In the genomic region with DNA sequence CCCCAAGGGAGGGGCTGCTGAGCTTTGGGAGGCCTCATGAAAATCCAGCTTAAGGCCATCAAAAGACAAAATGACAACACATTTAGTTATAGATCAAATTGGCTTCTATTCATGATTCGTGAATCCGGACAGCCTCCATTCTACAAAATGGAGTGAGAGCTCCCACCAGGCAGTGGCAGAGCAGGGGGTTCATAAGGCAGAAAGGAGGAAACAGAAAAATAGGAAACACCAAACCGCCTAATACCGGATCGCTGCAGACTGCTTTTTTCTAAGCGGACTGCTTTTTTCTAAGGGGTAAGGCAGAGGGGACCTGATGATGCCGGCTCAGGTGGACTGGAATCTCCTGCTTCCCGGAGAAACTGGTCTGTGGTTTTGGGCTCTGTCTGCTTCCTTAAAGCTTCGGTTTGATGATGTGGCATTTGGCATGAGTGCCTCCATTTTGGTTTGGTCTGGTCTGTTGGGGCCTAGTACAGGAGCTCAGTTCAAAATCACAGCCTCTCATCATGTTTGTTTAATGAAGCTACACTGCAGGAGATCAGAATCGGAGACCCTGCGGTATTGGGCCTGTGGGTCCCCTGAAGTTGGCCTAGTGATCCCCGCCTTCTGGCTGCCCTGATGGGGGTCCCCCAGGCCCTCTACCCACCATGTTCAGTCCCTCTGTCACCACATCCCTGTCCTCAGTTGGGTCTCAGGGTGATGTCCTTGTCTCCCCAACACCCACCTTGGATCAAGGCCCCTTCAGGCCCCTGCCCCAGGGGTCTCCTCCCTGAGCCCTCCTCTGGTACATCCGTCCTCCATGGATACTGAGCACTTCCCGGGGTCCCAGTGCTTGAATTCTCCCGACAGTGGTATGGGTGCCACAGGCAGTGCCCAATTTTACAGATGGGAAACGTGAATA, we compare ENCODE assay signal across 10 cellular contexts. TPM values are rescaled to one million over a fixed set of nuclear protein-coding genes. Genes with fewer than 3 reads are reported as not detected.
DNase-seq lines count a peak whose midpoint lies in the region; ATAC-seq, FAIRE-seq and TF ChIP-seq lines count a peak whose summit lies in the region.
"Had no signal": no experiment of that assay in that cellular context is flagged by ENCODE, and none has a peak within 500 bp of the region (broad histone marks: within the 10 kb centered on the region; RNA-seq: fewer than 3 reads in every experiment).

No MANE protein-coding gene starts in this region.

- H3K9me3 ChIP-seq in NT2/D1 (ENCODE audit: insufficient read depth, low read length) (no peaks in the 10 kb centered on the region), endodermal cell (ENCODE audit: control insufficient read depth, low read length) (no peaks in the 10 kb centered on the region), pancreas (no peaks in the 10 kb centered on the region)

- H3K36me3 Mint-ChIP-seq in endodermal cell (ENCODE audit: low read depth): no peaks in the 10 kb centered on the region
- H3K36me3 Mint-ChIP-seq in effector memory CD8-positive, alpha-beta T cell (ENCODE audit: insufficient read depth): peaks cover 2% of the 10 kb centered on the region
- H3K36me3 Mint-ChIP-seq: CD8-positive, alpha-beta T cell had no signal

- H3K4me3 Mint-ChIP-seq in endodermal cell: no peak overlapping the region
- H3K4me3 Mint-ChIP-seq in effector memory CD8-positive, alpha-beta T cell: no peak overlapping the region
- H3K4me3 Mint-ChIP-seq: CD8-positive, alpha-beta T cell had no signal

- no peaks in the 10 kb centered on the region for H3K36me3 ChIP-seq in NT2/D1 (ENCODE audit: insufficient read depth, insufficient read length, low read length)
- H3K36me3 ChIP-seq in endodermal cell (ENCODE audit: control insufficient read depth, insufficient read depth, low read length): no peaks in the 10 kb centered on the region
- no peaks in the 10 kb centered on the region for H3K36me3 ChIP-seq in pancreas

- DNase-seq in AG04449 (ENCODE audit: low read depth, low spot score) (no peak), NT2/D1 (ENCODE audit: low read depth, low spot score) (no peak), endodermal cell (no peak), pancreas (peak in 2 of 6 donors; percentile 17 to 29), mesenteric fat pad (ENCODE audit: low spot score) (no peak), NCI-H526 (lab: John Stamatoyannopoulos, UW) (no peak)
- no peak for DNase-seq in effector memory CD8-positive, alpha-beta T cell
- DNase-seq: CD8-positive, alpha-beta T cell; Karpas-422 had no signal

- H3K9ac ChIP-seq in NT2/D1 (ENCODE audit: insufficient read length, low read depth): peak overlapping the region; percentile 39
- H3K9ac ChIP-seq in endodermal cell (ENCODE audit: extremely low read depth, low read length, poor library complexity, severe bottlenecking): no peak overlapping the region

- intact Hi-C loops in pancreas (cut with DNase I): no loop called here

- no peaks in the 10 kb centered on the region for H3K27me3 Mint-ChIP-seq in endodermal cell (ENCODE audit: insufficient read depth)
- H3K27me3 Mint-ChIP-seq in effector memory CD8-positive, alpha-beta T cell: peaks cover 0 to 9% of the 10 kb centered on the region in 2 donors

- 92 to 93% methylated on average over 13 to 16 of the region's 16 CpGs for WGBS in endodermal cell (ENCODE audit: insufficient coverage in 1 of 2, insufficient read length in 1 of 2), 2 experiments
- WGBS in pancreas, 2 donors: 85 to 87% methylated on average over 16 of the region's 16 CpGs

- no peaks in the 10 kb centered on the region for H3K27me3 ChIP-seq in NT2/D1 (ENCODE audit: insufficient read depth, insufficient read length)
- H3K27me3 ChIP-seq in endodermal cell (ENCODE audit: control insufficient read depth, insufficient read depth, low read length, poor library complexity, severe bottlenecking): no peaks in the 10 kb centered on the region
- H3K27me3 ChIP-seq in pancreas: no peaks in the 10 kb centered on the region

- ATAC-seq in pancreas: no peak
- ATAC-seq in HG03196 (IDR thresholded peaks at IDR 0.05; ENCODE audit: unreplicated experiment): no peak
- ATAC-seq in effector memory CD8-positive, alpha-beta T cell (replicated peaks): no peak
- ATAC-seq: CD8-positive, alpha-beta T cell had no signal

- H3K9me3 Mint-ChIP-seq in endodermal cell: peaks cover 10% of the 10 kb centered on the region
- no peaks in the 10 kb centered on the region for H3K9me3 Mint-ChIP-seq in effector memory CD8-positive, alpha-beta T cell
- H3K9me3 Mint-ChIP-seq: CD8-positive, alpha-beta T cell had no signal

- H3K27ac Mint-ChIP-seq in endodermal cell: no peak overlapping the region
- H3K27ac Mint-ChIP-seq in effector memory CD8-positive, alpha-beta T cell: no peak overlapping the region
- H3K27ac Mint-ChIP-seq: CD8-positive, alpha-beta T cell had no signal

- H3K4me3 ChIP-seq in AG04449 (ENCODE audit: low read depth, low read length) (peak overlapping the region; percentile 64), NT2/D1 (ENCODE audit: insufficient read length, low read depth) (peak overlapping the region; percentile 35), endodermal cell (ENCODE audit: low read length) (no peak overlapping the region), pancreas (peak overlapping the region in 2 of 4 donors; percentile 22 to 35)

- H3K27ac ChIP-seq in endodermal cell (ENCODE audit: low read depth, low read length) (peak overlapping the region; percentile 72), pancreas (peak overlapping the region; percentile 80 to 89 (median 84))

- TF ChIP-seq CTCF in AG04449 (IDR thresholded peaks at IDR 0.05; ENCODE audit: insufficient read depth, low read length, missing control alignments) (no peak), endodermal cell (conservative IDR thresholded peaks at IDR 0.05) (no peak), pancreas (IDR thresholded peaks at IDR 0.05) (no peak)

- peaks cover 48% of the 10 kb centered on the region for H3K4me1 ChIP-seq in NT2/D1 (ENCODE audit: insufficient read depth, insufficient read length)
- no peaks in the 10 kb centered on the region for H3K4me1 ChIP-seq in endodermal cell (ENCODE audit: control insufficient read depth, insufficient read depth, low read length)
- peaks cover 26 to 35% (median 27%) of the 10 kb centered on the region in 3 donors for H3K4me1 ChIP-seq in pancreas

- no peak for FAIRE-seq in pancreas (lab: Jason Lieb, UNC)

- POLR2A ChIA-PET in AG04449 (lab: Yijun Ruan, JAX): interaction anchor here (1.2 to 2.1 kb wide), 4 partner anchors 27 to 32 kb away, joined by 5 to 9 read pairs (median 6); partner anchors contain the start of gene TCIRG1

- CTCF ChIA-PET in AG04449 (lab: Yijun Ruan, JAX): interaction anchor here (0.9 to 4.1 kb wide), 8 partner anchors 12 to 199 kb away, joined by 3 to 42 read pairs (median 4); no protein-coding TSS in a partner anchor

- no peaks in the 10 kb centered on the region for H3K4me1 Mint-ChIP-seq in endodermal cell
- H3K4me1 Mint-ChIP-seq in effector memory CD8-positive, alpha-beta T cell (ENCODE audit: low read depth in 2 of 2): peaks cover 0 to 5% of the 10 kb centered on the region in 2 donors

RNA-seq across cellular contexts. Expression of gene ALDH3B1, which starts 1.2 kb away (rescaled TPM):
- total RNA-seq in endodermal cell (under 1 TPM in 1 of 2 donors, not detected in 1; 0.11 TPM), pancreas (10 to 100 TPM in 2 of 6 donors, 1 to 10 TPM in 4; 3.2 to 13.7 (median 8.0) TPM), mesenteric fat pad (14.6 TPM)
- polyA plus RNA-seq in endodermal cell (2013, experiment 1 of 2): 0.64 TPM
- polyA plus RNA-seq in endodermal cell (2013, experiment 2 of 2): 0.41 TPM
- 1 to 10 TPM; 6.4 to 9.5 TPM for polyA plus RNA-seq in pancreas
- total RNA-seq: CD8-positive, alpha-beta T cell had no signal

RNA-seq across cellular contexts. Expression of gene UNC93B1, which starts 7.4 kb away (rescaled TPM):
- total RNA-seq in endodermal cell (10 to 100 TPM; 27.1 to 32.0 TPM), pancreas (10 to 100 TPM; 13.0 to 28.5 (median 16.6) TPM), mesenteric fat pad (42.0 TPM)
- polyA plus RNA-seq in endodermal cell (2013, experiment 1 of 2): 13.6 TPM
- polyA plus RNA-seq in endodermal cell (2013, experiment 2 of 2): 10.8 TPM
- 10 to 100 TPM; 26.3 to 36.5 TPM for polyA plus RNA-seq in pancreas

RNA-seq across cellular contexts. Expression of gene NDUFS8, which starts 19.2 kb away (rescaled TPM):
- 100 to 1,000 TPM; 150 to 168 TPM for total RNA-seq in endodermal cell
- 151 TPM for polyA plus RNA-seq in endodermal cell (2013, experiment 1 of 2)
- 145 TPM for polyA plus RNA-seq in endodermal cell (2013, experiment 2 of 2)
- 10 to 100 TPM; 43.6 to 70.5 (median 59.0) TPM for total RNA-seq in pancreas
- 100 to 1,000 TPM; 116 to 121 TPM for polyA plus RNA-seq in pancreas
- 134 TPM for total RNA-seq in mesenteric fat pad

RNA-seq across cellular contexts. Expression of gene TCIRG1, which starts 27.5 kb away (rescaled TPM):
- total RNA-seq in endodermal cell (10 to 100 TPM; 61.6 to 70.4 TPM), pancreas (100 to 1,000 TPM; 166 to 287 (median 201) TPM), mesenteric fat pad (112 TPM)
- polyA plus RNA-seq in endodermal cell (2013, experiment 1 of 2): 19.0 TPM
- 18.5 TPM for polyA plus RNA-seq in endodermal cell (2013, experiment 2 of 2)
- polyA plus RNA-seq in pancreas: 1,000 to 10,000 TPM in 1 of 2 donors, 100 to 1,000 TPM in 1; 550 to 1,036 TPM
